In genomic region chr2:111958901-111959300, GRCh38 we compare ENCODE assay signal across 21 cellular contexts.
A peak's percentile ranks its signal among the peaks of the same experiment; 100 is the strongest.
DNase-seq lines count a peak whose midpoint lies in the region; ATAC-seq and TF ChIP-seq lines count a peak whose summit lies in the region.
"Had no signal": no experiment of that assay in that cellular context is flagged by ENCODE, and none has a peak within 500 bp of the region (broad histone marks: within the 10 kb centered on the region; RNA-seq: fewer than 3 reads in every experiment).

No MANE protein-coding gene starts in this region.

- DNase-seq in HCT116 (ENCODE audit: low read depth, low spot score) (no peak), brain microvascular endothelial cell (no peak), glutamatergic neuron (no peak), tibial artery (no peak), mucosa of gallbladder (ENCODE audit: low spot score) (no peak), NCI-H510A (lab: John Stamatoyannopoulos, UW) (no peak)
- DNase-seq: activated CD4-positive, alpha-beta T cell treated with anti-CD3 and anti-CD28 coated beads, Interleukin-2, amount 10 ng/mL, durations not matched to agents 24 days and 14 days; activated T-cell treated with anti-CD3 and anti-CD28 coated beads for 4 hours; DMS153; hypothalamus; MG63; NCI-H187; NCI-H446 treated with DMSO at 0.1 percent for 48 hours; pancreas; stimulated activated naive CD8-positive, alpha-beta T cell treated with anti-CD3 and anti-CD28 coated beads, Interleukin-15, amount 100 ng/mL, for 72 hours had no signal

- peaks cover 4% of the 10 kb centered on the region for H3K9me3 Mint-ChIP-seq in glutamatergic neuron (ENCODE audit: unreplicated experiment)
- H3K9me3 Mint-ChIP-seq: activated CD4-positive, alpha-beta T cell treated with anti-CD3 and anti-CD28 coated beads, Interleukin-2, amount 10 ng/mL, durations not matched to agents 24 days and 14 days; activated naive CD4-positive, alpha-beta T cell treated with anti-CD3 and anti-CD28 coated beads, Interleukin-2, amount 50 U/mL, for 72 hours; central memory CD8-positive, alpha-beta T cell; stimulated activated naive CD8-positive, alpha-beta T cell treated with anti-CD3 and anti-CD28 coated beads, Interleukin-15, amount 100 ng/mL, for 72 hours had no signal

- no peaks in the 10 kb centered on the region for H3K36me3 Mint-ChIP-seq in glutamatergic neuron (ENCODE audit: unreplicated experiment)
- H3K36me3 Mint-ChIP-seq: activated naive CD4-positive, alpha-beta T cell treated with anti-CD3 and anti-CD28 coated beads, Interleukin-2, amount 50 U/mL, for 72 hours had no signal

- H3K9me3 ChIP-seq in HCT116 (ENCODE audit: control insufficient read depth in 1 of 2, insufficient read depth in 1 of 2, low read depth in 1 of 2, low read length in 2 of 2) (no peaks in the 10 kb centered on the region), tibial artery (no peaks in the 10 kb centered on the region)
- H3K9me3 ChIP-seq: BLaER1, MG63, pancreas, SJSA1 had no signal

- TF ChIP-seq POLR2A in HCT116 (IDR thresholded peaks at IDR 0.05; ENCODE audit: borderline replicate concordance, extremely low read depth, insufficient read depth, insufficient read length): no peak

- H3K36me3 ChIP-seq in HCT116 (ENCODE audit: control insufficient read depth in 1 of 2, insufficient read depth in 2 of 2, low read length in 2 of 2): no peaks in the 10 kb centered on the region
- no peaks in the 10 kb centered on the region for H3K36me3 ChIP-seq in brain microvascular endothelial cell (replicated peaks)
- H3K36me3 ChIP-seq in tibial artery: peaks cover 0 to 4% (median 2%) of the 10 kb centered on the region in 3 donors
- H3K36me3 ChIP-seq: BLaER1, MG63, pancreas, SJSA1 had no signal

- H3K9ac ChIP-seq in HCT116 (ENCODE audit: low read length): no peak overlapping the region
- H3K9ac ChIP-seq: BLaER1 had no signal

- H3K4me3 Mint-ChIP-seq in glutamatergic neuron (ENCODE audit: unreplicated experiment): no peak overlapping the region
- H3K4me3 Mint-ChIP-seq: activated CD4-positive, alpha-beta T cell treated with anti-CD3 and anti-CD28 coated beads, Interleukin-2, amount 10 ng/mL, durations not matched to agents 24 days and 14 days; central memory CD8-positive, alpha-beta T cell; stimulated activated naive CD8-positive, alpha-beta T cell treated with anti-CD3 and anti-CD28 coated beads, Interleukin-15, amount 100 ng/mL, for 72 hours had no signal

- intact Hi-C loops in HCT116 (cut with micrococcal nuclease): no loop called here
- intact Hi-C loops in tibial artery (cut with DNase I; ENCODE audit: low total_unique reads): no loop called here

- H4K20me1 ChIP-seq in HCT116 (ENCODE audit: insufficient read depth): no peaks in the 10 kb centered on the region
- H4K20me1 ChIP-seq: BLaER1 had no signal

- RAD21 ChIA-PET in HCT116 (lab: Charles Lee; ENCODE audit: low non-redundant PET in 1 of 2, low total read pairs in 2 of 2, uncharacterized antibody in 2 of 2, unreplicated experiment in 2 of 2): no interaction called here

- H3K4me3 ChIP-seq in HCT116 (replicated peaks in 1 of 2; ENCODE audit: low read depth in 1 of 2, low read length in 2 of 2) (no peak overlapping the region), brain microvascular endothelial cell (ENCODE audit: low read depth, low read length) (no peak overlapping the region), tibial artery (no peak overlapping the region)
- H3K4me3 ChIP-seq: BLaER1, MG63, pancreas, SJSA1 had no signal

- no peaks in the 10 kb centered on the region for H3K4me1 ChIP-seq in HCT116 (ENCODE audit: control insufficient read depth in 1 of 2, insufficient read depth in 2 of 2, low read length in 2 of 2)
- peaks cover 0 to 75% (median 35%) of the 10 kb centered on the region in 4 donors for H3K4me1 ChIP-seq in tibial artery
- H3K4me1 ChIP-seq: BLaER1, SJSA1 had no signal

- no peak for TF ChIP-seq RAD21 in HCT116 (IDR thresholded peaks at IDR 0.05; ENCODE audit: low read depth)

- no peak overlapping the region for H3K27ac Mint-ChIP-seq in glutamatergic neuron (ENCODE audit: unreplicated experiment)
- H3K27ac Mint-ChIP-seq: activated CD4-positive, alpha-beta T cell treated with anti-CD3 and anti-CD28 coated beads, Interleukin-2, amount 10 ng/mL, durations not matched to agents 24 days and 14 days; activated naive CD4-positive, alpha-beta T cell treated with anti-CD3 and anti-CD28 coated beads, Interleukin-2, amount 50 U/mL, for 72 hours; stimulated activated naive CD8-positive, alpha-beta T cell treated with anti-CD3 and anti-CD28 coated beads, Interleukin-15, amount 100 ng/mL, for 72 hours had no signal

- POLR2A ChIA-PET in HCT116 (lab: Charles Lee): no interaction called here

- in situ Hi-C loops in brain microvascular endothelial cell (cut with HindIII; ENCODE audit: low pct_ligation_motif_present, low sequenced_read_pairs): no loop called here

- peaks cover 15% of the 10 kb centered on the region for H3K4me1 Mint-ChIP-seq in glutamatergic neuron (ENCODE audit: low read depth, unreplicated experiment)
- H3K4me1 Mint-ChIP-seq: activated CD4-positive, alpha-beta T cell treated with anti-CD3 and anti-CD28 coated beads, Interleukin-2, amount 10 ng/mL, durations not matched to agents 24 days and 14 days; central memory CD8-positive, alpha-beta T cell; stimulated activated naive CD8-positive, alpha-beta T cell treated with anti-CD3 and anti-CD28 coated beads, Interleukin-15, amount 100 ng/mL, for 72 hours had no signal

- H3K79me2 ChIP-seq in HCT116 (ENCODE audit: insufficient read depth, low read length): no peaks in the 10 kb centered on the region

- no TSS peak for BruUV-seq in HCT116 (replicated peaks; lab: Mats Ljungman, UMichigan)

- TF ChIP-seq CTCF in HCT116 (IDR thresholded peaks at IDR 0.05 in 2 of 3, conservative IDR thresholded peaks at IDR 0.05 in 1 of 3; ENCODE audit: borderline replicate concordance in 1 of 3, insufficient read depth in 1 of 3, low read depth in 2 of 3, low read length in 2 of 3): peak in 2 of 3 experiments; percentile 32 to 34; a peak in 4 of 6 replicates
- peak; percentile 42 for TF ChIP-seq CTCF in brain microvascular endothelial cell (IDR thresholded peaks at IDR 0.05; ENCODE audit: low read depth, low read length, missing control alignments)
- TF ChIP-seq CTCF in glutamatergic neuron (IDR thresholded peaks at IDR 0.05; ENCODE audit: partially characterized antibody, unreplicated experiment): peak; percentile 31
- TF ChIP-seq CTCF in tibial artery (IDR thresholded peaks at IDR 0.05): peak; percentile 43 to 45

- CTCF ChIA-PET in HCT116 (lab: Charles Lee): no interaction called here

- no peaks in the 10 kb centered on the region for H3K27me3 ChIP-seq in HCT116 (ENCODE audit: insufficient read depth, low read length)
- peaks cover 2% of the 10 kb centered on the region for H3K27me3 ChIP-seq in brain microvascular endothelial cell (replicated peaks)
- no peaks in the 10 kb centered on the region for H3K27me3 ChIP-seq in tibial artery
- H3K27me3 ChIP-seq: BLaER1, MG63, pancreas had no signal

- no peak overlapping the region for H2AFZ ChIP-seq in HCT116 (ENCODE audit: low read depth, low read length, poor library complexity, severe bottlenecking)

- H3K27me3 Mint-ChIP-seq in glutamatergic neuron (ENCODE audit: unreplicated experiment): no peaks in the 10 kb centered on the region

- H3K4me2 ChIP-seq in HCT116 (ENCODE audit: low read length): no peak overlapping the region
- H3K4me2 ChIP-seq: BLaER1 had no signal

- ATAC-seq in HCT116: 0 out of 2 replicates have a peak, but pooled peaks have one; percentile 36
- no peak for ATAC-seq in activated CD4-positive, CD25-positive, alpha-beta regulatory T cell treated with anti-CD3 and anti-CD28 coated beads, Interleukin-2, amount 50 U/mL, for 24 hours
- ATAC-seq: activated naive CD4-positive, alpha-beta T cell treated with anti-CD3 and anti-CD28 coated beads, Interleukin-2, amount 50 U/mL, for 72 hours; stimulated activated naive CD8-positive, alpha-beta T cell treated with anti-CD3 and anti-CD28 coated beads, Interleukin-15, amount 100 ng/mL, for 72 hours had no signal

- H3K9me2 ChIP-seq in HCT116 (ENCODE audit: insufficient read depth): no peaks in the 10 kb centered on the region

- H3K27ac ChIP-seq in HCT116 (ENCODE audit: low read depth, low read length) (no peak overlapping the region), brain microvascular endothelial cell (no peak overlapping the region), tibial artery (peak overlapping the region; percentile 73 to 81)
- H3K27ac ChIP-seq: BLaER1, epithelial cell of prostate, pancreas, SJSA1 had no signal

TF ChIP-seq in HCT116, 20 proteins besides CTCF, POLR2A, EP300 and RAD21 (continues in another document):
- no peak for TF ChIP-seq SP1 (IDR thresholded peaks at IDR 0.05; ENCODE audit: low read depth)
- no peak for TF ChIP-seq SRF (IDR thresholded peaks at IDR 0.05; ENCODE audit: low read depth)
- TF ChIP-seq ZFX (IDR thresholded peaks at IDR 0.05): no peak
- TF ChIP-seq EZH2phosphoT487 (IDR thresholded peaks at IDR 0.05; ENCODE audit: borderline replicate concordance): no peak
- TF ChIP-seq MAX (IDR thresholded peaks at IDR 0.05): no peak
- no peak for TF ChIP-seq TCF7L2 (IDR thresholded peaks at IDR 0.05; ENCODE audit: borderline replicate concordance, extremely low read depth, insufficient read depth, insufficient read length)
- no peak for TF ChIP-seq SIN3A (IDR thresholded peaks at IDR 0.05; ENCODE audit: low read depth)
- TF ChIP-seq ZBTB33 (IDR thresholded peaks at IDR 0.05; ENCODE audit: extremely low read depth, insufficient replicate concordance, low read length): no peak
- TF ChIP-seq ATF3 (IDR thresholded peaks at IDR 0.05): no peak

Comparison
In these comparisons a context has a peak if more than half of its experiments do, and no peak if none do; other contexts are left out.
1. H3K27ac ChIP-seq: peak in tibial artery (2 of 2); none in HCT116 (single experiment) and brain microvascular endothelial cell (single experiment).
2. Peak in every context shown above with its lines, with median percentiles within 50 percentile points of each other: CTCF ChIP-seq.